In the genomic region with DNA sequence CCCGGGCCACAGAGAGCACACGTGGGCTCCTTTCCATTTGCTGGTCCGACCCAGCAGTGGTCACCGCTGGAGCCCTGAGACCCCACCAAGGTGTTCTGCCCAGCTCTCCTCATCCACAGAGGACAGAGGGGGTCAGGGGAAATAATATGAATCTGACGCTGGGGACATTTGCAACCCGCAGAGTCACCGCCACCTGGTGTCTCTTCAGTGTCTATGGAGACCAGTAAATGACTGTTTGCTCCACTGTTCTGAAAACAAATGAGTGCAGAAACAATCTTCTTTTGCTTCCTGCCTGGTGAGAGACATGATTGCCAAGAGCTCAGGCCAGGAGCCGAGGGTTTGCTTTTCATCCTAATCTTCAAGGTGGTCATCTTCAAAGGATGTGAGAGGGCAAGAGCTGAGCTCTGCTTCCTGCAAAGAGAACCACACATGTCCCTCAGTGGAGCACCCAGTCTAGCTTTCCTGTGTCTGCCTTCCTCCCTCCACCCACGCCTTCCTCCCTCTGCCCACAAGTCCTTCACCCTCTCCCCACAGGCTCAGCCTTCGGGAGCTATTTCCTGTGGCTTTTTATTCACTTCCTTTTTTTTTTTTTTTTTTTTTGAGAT, we compare ENCODE assay signal across 1 cellular context.
A peak's percentile ranks its signal among the peaks of the same experiment; 100 is the strongest.
TF ChIP-seq lines count a peak whose summit lies in the region.

No MANE protein-coding gene starts in this region.

TF ChIP-seq in HEK293, 187 proteins besides CTCF, POLR2A, EP300 and RAD21 (continued from another document):
- TF ChIP-seq, protein P1, sequence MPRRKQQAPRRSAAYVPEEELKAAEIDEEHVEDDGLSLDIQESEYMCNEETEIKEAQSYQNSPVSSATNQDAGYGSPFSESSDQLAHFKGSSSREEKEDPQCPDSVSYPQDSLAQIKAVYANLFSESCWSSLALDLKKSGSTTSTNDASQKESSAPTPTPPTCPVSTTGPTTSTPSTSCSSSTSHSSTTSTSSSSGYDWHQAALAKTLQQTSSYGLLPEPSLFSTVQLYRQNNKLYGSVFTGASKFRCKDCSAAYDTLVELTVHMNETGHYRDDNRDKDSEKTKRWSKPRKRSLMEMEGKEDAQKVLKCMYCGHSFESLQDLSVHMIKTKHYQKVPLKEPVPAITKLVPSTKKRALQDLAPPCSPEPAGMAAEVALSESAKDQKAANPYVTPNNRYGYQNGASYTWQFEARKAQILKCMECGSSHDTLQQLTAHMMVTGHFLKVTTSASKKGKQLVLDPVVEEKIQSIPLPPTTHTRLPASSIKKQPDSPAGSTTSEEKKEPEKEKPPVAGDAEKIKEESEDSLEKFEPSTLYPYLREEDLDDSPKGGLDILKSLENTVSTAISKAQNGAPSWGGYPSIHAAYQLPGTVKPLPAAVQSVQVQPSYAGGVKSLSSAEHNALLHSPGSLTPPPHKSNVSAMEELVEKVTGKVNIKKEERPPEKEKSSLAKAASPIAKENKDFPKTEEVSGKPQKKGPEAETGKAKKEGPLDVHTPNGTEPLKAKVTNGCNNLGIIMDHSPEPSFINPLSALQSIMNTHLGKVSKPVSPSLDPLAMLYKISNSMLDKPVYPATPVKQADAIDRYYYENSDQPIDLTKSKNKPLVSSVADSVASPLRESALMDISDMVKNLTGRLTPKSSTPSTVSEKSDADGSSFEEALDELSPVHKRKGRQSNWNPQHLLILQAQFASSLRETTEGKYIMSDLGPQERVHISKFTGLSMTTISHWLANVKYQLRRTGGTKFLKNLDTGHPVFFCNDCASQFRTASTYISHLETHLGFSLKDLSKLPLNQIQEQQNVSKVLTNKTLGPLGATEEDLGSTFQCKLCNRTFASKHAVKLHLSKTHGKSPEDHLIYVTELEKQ (tag by site-specific recombination; IDR thresholded peaks at IDR 0.05; ENCODE audit: borderline replicate concordance), result no peak
- peak; percentile 90 for TF ChIP-seq ZFHX2 (tag by site-specific recombination; conservative IDR thresholded peaks at IDR 0.05)
- no peak for TF ChIP-seq SETDB1 (IDR thresholded peaks at IDR 0.05; ENCODE audit: insufficient read length, low read length)
- TF ChIP-seq ZFP3 (tag by site-specific recombination; IDR thresholded peaks at IDR 0.05; ENCODE audit: low read depth), result no peak
- TF ChIP-seq, protein P2, sequence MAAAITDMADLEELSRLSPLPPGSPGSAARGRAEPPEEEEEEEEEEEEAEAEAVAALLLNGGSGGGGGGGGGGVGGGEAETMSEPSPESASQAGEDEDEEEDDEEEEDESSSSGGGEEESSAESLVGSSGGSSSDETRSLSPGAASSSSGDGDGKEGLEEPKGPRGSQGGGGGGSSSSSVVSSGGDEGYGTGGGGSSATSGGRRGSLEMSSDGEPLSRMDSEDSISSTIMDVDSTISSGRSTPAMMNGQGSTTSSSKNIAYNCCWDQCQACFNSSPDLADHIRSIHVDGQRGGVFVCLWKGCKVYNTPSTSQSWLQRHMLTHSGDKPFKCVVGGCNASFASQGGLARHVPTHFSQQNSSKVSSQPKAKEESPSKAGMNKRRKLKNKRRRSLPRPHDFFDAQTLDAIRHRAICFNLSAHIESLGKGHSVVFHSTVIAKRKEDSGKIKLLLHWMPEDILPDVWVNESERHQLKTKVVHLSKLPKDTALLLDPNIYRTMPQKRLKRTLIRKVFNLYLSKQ (tag by site-specific recombination; IDR thresholded peaks at IDR 0.05; ENCODE audit: borderline replicate concordance), result no peak
- peak; percentile 88 for TF ChIP-seq EGR2 (tag by site-specific recombination; IDR thresholded peaks at IDR 0.05; ENCODE audit: low read depth)
- TF ChIP-seq ZNF19 (tag by site-specific recombination; IDR thresholded peaks at IDR 0.05; ENCODE audit: low read depth), result no peak
- TF ChIP-seq, protein P3, sequence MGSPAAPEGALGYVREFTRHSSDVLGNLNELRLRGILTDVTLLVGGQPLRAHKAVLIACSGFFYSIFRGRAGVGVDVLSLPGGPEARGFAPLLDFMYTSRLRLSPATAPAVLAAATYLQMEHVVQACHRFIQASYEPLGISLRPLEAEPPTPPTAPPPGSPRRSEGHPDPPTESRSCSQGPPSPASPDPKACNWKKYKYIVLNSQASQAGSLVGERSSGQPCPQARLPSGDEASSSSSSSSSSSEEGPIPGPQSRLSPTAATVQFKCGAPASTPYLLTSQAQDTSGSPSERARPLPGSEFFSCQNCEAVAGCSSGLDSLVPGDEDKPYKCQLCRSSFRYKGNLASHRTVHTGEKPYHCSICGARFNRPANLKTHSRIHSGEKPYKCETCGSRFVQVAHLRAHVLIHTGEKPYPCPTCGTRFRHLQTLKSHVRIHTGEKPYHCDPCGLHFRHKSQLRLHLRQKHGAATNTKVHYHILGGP (tag by site-specific recombination; IDR thresholded peaks at IDR 0.05), result no peak
